Comparison of ENCODE assay signal across 8 cellular contexts in the genomic region with DNA sequence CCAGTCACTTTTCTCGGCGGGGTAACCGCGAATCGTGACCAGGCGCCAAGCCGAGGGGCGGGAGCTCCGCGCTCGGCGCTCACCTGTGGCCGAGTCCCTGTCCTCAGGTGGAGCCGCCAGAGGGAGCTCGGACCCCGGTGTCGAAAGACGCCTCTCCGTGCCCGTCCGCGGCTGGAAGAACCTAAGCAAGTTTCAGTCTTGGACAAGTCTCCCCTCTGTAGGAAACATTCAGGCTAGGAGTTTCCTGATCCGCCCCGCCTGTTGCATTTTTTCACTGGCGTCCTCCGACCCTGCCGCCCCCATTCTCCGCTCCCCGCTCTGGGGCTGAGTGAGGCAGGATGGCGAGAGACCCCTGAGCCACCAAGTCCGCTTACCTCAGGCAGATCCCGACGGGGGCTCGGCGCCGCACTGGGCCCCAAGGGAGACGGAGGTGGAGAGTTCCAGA. TPM values are rescaled to one million over a fixed set of nuclear protein-coding genes. Genes with fewer than 3 reads are reported as not detected.
DNase-seq lines count a peak whose midpoint lies in the region; ATAC-seq and TF ChIP-seq lines count a peak whose summit lies in the region.

No MANE protein-coding gene starts in this region.

- H3K27ac ChIP-seq in HUES48 (ENCODE audit: low read depth, low read length) (peak overlapping the region; percentile 56), Panc1 (ENCODE audit: low read length) (peak overlapping the region; percentile 57; the same call in 1 of the 2 replicates), stomach (peak overlapping the region; percentile 89 to 93 (median 89))

- H3K36me3 ChIP-seq in HUES48 (ENCODE audit: control insufficient read depth, insufficient read depth, low read length) (peaks cover 12% of the 10 kb centered on the region), Panc1 (ENCODE audit: control insufficient read depth, insufficient read depth, low read length) (no peaks in the 10 kb centered on the region), stomach (no peaks in the 10 kb centered on the region)

- BruUV-seq in Panc1 (replicated peaks; lab: Mats Ljungman, UMichigan), result no TSS peak

- H3K4me1 Mint-ChIP-seq in nephron, result peaks cover 47% of the 10 kb centered on the region

- WGBS in stomach, 5 donors, result 0 to 3% (median 0%) methylated on average over 15 to 37 of the region's 37 CpGs

- POLR2A ChIA-PET in Panc1 (lab: Charles Lee), result interaction anchor here (0.6 kb wide), 1 partner anchor 53 kb away, joined by 4 read pairs; no protein-coding TSS in a partner anchor

- H3K9me3 ChIP-seq in HUES48 (ENCODE audit: control insufficient read depth, insufficient read depth, low read length) (no peaks in the 10 kb centered on the region), Panc1 (ENCODE audit: control insufficient read depth, insufficient read depth, low read depth, low read length) (no peaks in the 10 kb centered on the region), stomach (no peaks in the 10 kb centered on the region)

- in situ Hi-C loops in Caki2 (cut with HindIII; ENCODE audit: low pct_unique_long_range_greater_than_20kb, low sequenced_read_pairs), result no loop called here
- in situ Hi-C loops in Panc1 (cut with HindIII; ENCODE audit: low pct_unique_long_range_greater_than_20kb, low sequenced_read_pairs), result no loop called here

- DNase-seq in Caki2 (ENCODE audit: low read depth), result peak; percentile 66
- peak; percentile 42 for DNase-seq in Panc1 (ENCODE audit: low read depth, low spot score)
- DNase-seq in activated gamma-delta T cell treated with anti-CD3 and anti-CD28 coated beads, Interleukin-2, amount 50 U/mL, for 16 hours (ENCODE audit: low read depth), result peak; percentile 37
- DNase-seq in foreskin fibroblast, result peak; percentile 78 to 93
- DNase-seq in stomach, result peak; percentile 90

- peaks cover 5% of the 10 kb centered on the region; the same call in 1 of the 2 replicates for H3K27me3 ChIP-seq in HUES48 (ENCODE audit: control insufficient read depth, insufficient read depth, low read length)
- H3K27me3 ChIP-seq in Panc1 (ENCODE audit: control insufficient read depth, insufficient read depth, low read length), result no peaks in the 10 kb centered on the region
- no peaks in the 10 kb centered on the region for H3K27me3 ChIP-seq in stomach

- CTCF ChIA-PET in Panc1 (lab: Charles Lee), result interaction anchor here (0.7 kb wide), 3 partner anchors 61 to 1218 kb away, joined by 3 to 17 read pairs (median 5); no protein-coding TSS in a partner anchor

- H3K36me3 Mint-ChIP-seq in nephron (ENCODE audit: low read depth), result peaks cover 29% of the 10 kb centered on the region

- H3K4me3 ChIP-seq in HUES48 (ENCODE audit: low read depth, low read length), result peak overlapping the region; percentile 85
- H3K4me3 ChIP-seq in Panc1 (ENCODE audit: low read depth in 2 of 2, low read length in 2 of 2), result peak overlapping the region; percentile 48 to 73
- H3K4me3 ChIP-seq in foreskin fibroblast (ENCODE audit: low read depth in 1 of 2, low read length in 2 of 2), result peak overlapping the region; percentile 75 to 90
- peak overlapping the region; percentile 80 to 90 (median 84) for H3K4me3 ChIP-seq in stomach

- H3K27ac Mint-ChIP-seq in nephron, result peak overlapping the region; percentile 51 to 98 (median 87)

- TF ChIP-seq POLR2A in stomach (IDR thresholded peaks at IDR 0.05), result no peak

- ATAC-seq in GM21423 (IDR thresholded peaks at IDR 0.05; ENCODE audit: unreplicated experiment) (peak; percentile 37), Panc1 (peak; percentile 81)

- no peak for TF ChIP-seq EP300 in stomach (IDR thresholded peaks at IDR 0.05)

- H3K4me3 Mint-ChIP-seq in nephron, result peak overlapping the region; percentile 93 to 99 (median 96)

- TF ChIP-seq CTCF in Panc1 (IDR thresholded peaks at IDR 0.05), result peak; percentile 76
- TF ChIP-seq CTCF in foreskin fibroblast (IDR thresholded peaks at IDR 0.05; ENCODE audit: low read depth, low read length), result peak; percentile 81
- TF ChIP-seq CTCF in nephron (IDR thresholded peaks at IDR 0.05; ENCODE audit: unreplicated experiment in 3 of 3), result peak; percentile 72 to 88 (median 76)
- TF ChIP-seq CTCF in stomach (IDR thresholded peaks at IDR 0.05), result peak in 5 of 7 experiments; percentile 45 to 67 (median 57)

- intact Hi-C loops in Panc1 (cut with micrococcal nuclease; ENCODE audit: unreplicated experiment) (loop anchor here (10.0 kb wide), 1 partner anchor 1149 kb away; no protein-coding TSS in a partner anchor), stomach (cut with DNase I; ENCODE audit: low total_unique reads) (no loop called here)

- peaks cover 15% of the 10 kb centered on the region for H3K4me1 ChIP-seq in HUES48 (ENCODE audit: control insufficient read depth, insufficient read depth, low read length)
- H3K4me1 ChIP-seq in Panc1 (ENCODE audit: control insufficient read depth, insufficient read depth, low read length), result peaks cover 5% of the 10 kb centered on the region; the same call in 1 of the 2 replicates
- peaks cover 6 to 38% (median 15%) of the 10 kb centered on the region in 4 donors for H3K4me1 ChIP-seq in stomach

- H3K27me3 Mint-ChIP-seq in nephron (ENCODE audit: low read depth), result no peaks in the 10 kb centered on the region

- H3K9me3 Mint-ChIP-seq in nephron, result no peaks in the 10 kb centered on the region

- H3K9ac ChIP-seq in HUES48 (ENCODE audit: low read depth, low read length), result peak overlapping the region; percentile 57

RNA-seq across cellular contexts. Expression of gene DSEL, which starts 0.5 kb away (rescaled TPM):
- 0.74 and 1.3 TPM in 2 replicates for total RNA-seq in Caki2 (2014; rRNA removed; shearing (Covaris generic); ENCODE audit: low replicate concordance)
- total RNA-seq in Panc1 (2021; ENCODE audit: unreplicated experiment) (6.8 TPM), stomach (10 to 100 TPM in 1 of 5 donors, 1 to 10 TPM in 4; 3.5 to 23.9 (median 6.2) TPM)
- polyA plus RNA-seq in Panc1 (2012; ENCODE audit: insufficient read length), result 1.7 TPM
- polyA plus RNA-seq in stomach, result under 1 TPM; 0.78 to 0.93 (median 0.92) TPM

Comparison
In these comparisons a context has a peak if more than half of its experiments do, and no peak if none do; other contexts are left out.
1. Peak in every context shown above with its lines: DNase-seq, ATAC-seq, H3K4me3 ChIP-seq and H3K27ac ChIP-seq.
2. DNase-seq: peak in every context shown above with its lines; median percentile 90 in stomach; 86 in foreskin fibroblast; 66 in Caki2; 42 in Panc1; 37 in activated gamma-delta T cell treated with anti-CD3 and anti-CD28 coated beads, Interleukin-2, amount 50 U/mL, for 16 hours.